Comparison of ENCODE assay signal across 8 cellular contexts in the genomic region with DNA sequence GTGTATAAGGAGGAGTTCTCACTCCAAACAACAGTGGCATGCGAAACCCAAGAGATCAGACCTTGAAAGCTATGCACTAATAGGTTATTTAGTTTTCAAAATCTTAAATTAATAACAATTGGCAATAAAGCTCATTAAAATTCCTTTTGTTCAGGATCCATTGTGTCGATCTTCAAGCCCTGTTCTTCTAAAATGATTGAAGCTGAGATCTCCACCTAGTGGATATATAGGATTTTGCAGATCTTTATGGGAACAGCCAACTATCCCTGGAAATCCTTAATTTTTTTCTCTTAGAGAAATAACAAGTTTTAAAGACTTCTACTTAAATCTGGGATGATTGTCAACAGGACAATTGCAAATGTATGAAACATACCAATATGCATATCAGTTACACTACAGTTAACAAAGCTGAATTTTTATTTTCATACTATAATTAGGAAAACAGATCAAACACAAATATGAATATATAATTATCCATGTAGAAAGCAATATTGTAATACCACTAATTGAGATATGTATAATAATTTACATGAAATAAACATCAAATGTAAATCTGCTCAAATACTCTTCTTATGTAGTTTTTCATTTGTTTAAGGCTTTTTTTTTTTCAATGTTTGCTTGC. TPM values are rescaled to one million over a fixed set of nuclear protein-coding genes. Genes with fewer than 3 reads are reported as not detected.
A peak's percentile ranks its signal among the peaks of the same experiment; 100 is the strongest.
DNase-seq lines count a peak whose midpoint lies in the region; ATAC-seq and TF ChIP-seq lines count a peak whose summit lies in the region.

No MANE protein-coding gene starts in this region.

- H3K4me3 ChIP-seq in GM12875 (ENCODE audit: low read depth, low read length) (no peak overlapping the region), Karpas-422 (ENCODE audit: low read length) (no peak overlapping the region), RWPE2 (ENCODE audit: severe bottlenecking) (no peak overlapping the region), psoas muscle (no peak overlapping the region)

- 13 to 19% (median 14%) methylated on average over 2 of the region's 2 CpGs for WGBS in psoas muscle, 3 donors

- TF ChIP-seq CTCF in GM12875 (IDR thresholded peaks at IDR 0.05; ENCODE audit: borderline replicate concordance, insufficient read depth, low read depth, low read length), result peak; percentile 21; the same call in 1 of the 2 replicates
- peak; percentile 75 for TF ChIP-seq CTCF in RWPE2 (IDR thresholded peaks at IDR 0.05; ENCODE audit: poor library complexity, severe bottlenecking)
- TF ChIP-seq CTCF in psoas muscle (IDR thresholded peaks at IDR 0.05), result peak; percentile 54

- H3K9me3 ChIP-seq in Karpas-422 (ENCODE audit: low read length) (no peaks in the 10 kb centered on the region), RWPE2 (ENCODE audit: severe bottlenecking) (no peaks in the 10 kb centered on the region), psoas muscle (no peaks in the 10 kb centered on the region)

- H3K4me2 ChIP-seq in Karpas-422 (ENCODE audit: low read depth, low read length, poor library complexity, severe bottlenecking), result no peak overlapping the region

- H2AFZ ChIP-seq in Karpas-422 (ENCODE audit: low read length), result no peak overlapping the region

- H3K4me1 ChIP-seq in Karpas-422 (ENCODE audit: low read length) (no peaks in the 10 kb centered on the region), RWPE2 (ENCODE audit: insufficient read depth, poor library complexity, severe bottlenecking) (no peaks in the 10 kb centered on the region), psoas muscle (no peaks in the 10 kb centered on the region)

- no peaks in the 10 kb centered on the region for H3K79me2 ChIP-seq in Karpas-422 (ENCODE audit: low read length)

- H4K20me1 ChIP-seq in Karpas-422 (ENCODE audit: insufficient read depth, low read depth, low read length), result no peaks in the 10 kb centered on the region

- H3K9ac ChIP-seq in Karpas-422 (ENCODE audit: low read length), result no peak overlapping the region

- ATAC-seq in RWPE2 (ENCODE audit: low read depth) (no peak), psoas muscle (no peak), GM19023 (IDR thresholded peaks at IDR 0.05; ENCODE audit: unreplicated experiment) (no peak)

- H3K27me3 ChIP-seq in Karpas-422 (ENCODE audit: low read length) (no peaks in the 10 kb centered on the region), RWPE2 (ENCODE audit: insufficient read depth, poor library complexity, severe bottlenecking) (peaks cover 4% of the 10 kb centered on the region), psoas muscle (ENCODE audit: insufficient read depth in 3 of 3, low read length in 2 of 3) (no peaks in the 10 kb centered on the region)

- intact Hi-C loops in psoas muscle (cut with DNase I), result no loop called here

- peak; percentile 76 for DNase-seq in Karpas-422
- no peak for DNase-seq in RWPE2 (ENCODE audit: low spot score)
- DNase-seq in fibroblast of peridontal ligament (ENCODE audit: extremely low read depth), result peak; percentile 79
- no peak for DNase-seq in psoas muscle
- no peak for DNase-seq in activated CD4-positive, alpha-beta T cell treated with anti-CD3 and anti-CD28 coated beads for 1 hour
- DNase-seq in stimulated activated CD4-positive, alpha-beta T cell treated with anti-CD3 and anti-CD28 coated beads, Interleukin-4, amount 100 ng/mL, for 4 hours, result no peak

- H3K36me3 ChIP-seq in Karpas-422 (ENCODE audit: insufficient read depth, low read length) (no peaks in the 10 kb centered on the region), RWPE2 (ENCODE audit: low read depth) (no peaks in the 10 kb centered on the region), psoas muscle (ENCODE audit: insufficient read depth in 1 of 2, low read depth in 1 of 2) (no peaks in the 10 kb centered on the region)

- H3K27ac ChIP-seq in Karpas-422 (ENCODE audit: low read length) (no peak overlapping the region), RWPE2 (ENCODE audit: poor library complexity, severe bottlenecking) (no peak overlapping the region), psoas muscle (no peak overlapping the region)

- no peaks in the 10 kb centered on the region for H3K9me2 ChIP-seq in Karpas-422 (replicated peaks; ENCODE audit: insufficient read depth, low read length)

RNA-seq across cellular contexts. Expression of a gene that starts 43.3 kb away (rescaled TPM):
- total RNA-seq in Karpas-422 (2014; rRNA removed; shearing (Covaris generic); ENCODE audit: low replicate concordance), result not detected in 2 replicates
- total RNA-seq in psoas muscle, result not detected
- not detected for polyA plus RNA-seq in psoas muscle

Comparison
In these comparisons a context has a peak if more than half of its experiments do, and no peak if none do; other contexts are left out.
1. CTCF ChIP-seq: peak in every context shown above with its lines; median percentile 75 in RWPE2; 54 in psoas muscle; 21 in GM12875.
2. DNase-seq: peak in Karpas-422 (single experiment) and fibroblast of peridontal ligament (single experiment); none in RWPE2 (single experiment), psoas muscle (0 of 2), activated CD4-positive, alpha-beta T cell treated with anti-CD3 and anti-CD28 coated beads for 1 hour (single experiment) and stimulated activated CD4-positive, alpha-beta T cell treated with anti-CD3 and anti-CD28 coated beads, Interleukin-4, amount 100 ng/mL, for 4 hours (0 of 2).